In genomic region chr10:34834274-34834673, GRCh38 we compare ENCODE assay signal across 25 cellular contexts.
"Had no signal": no experiment of that assay in that cellular context is flagged by ENCODE, and none has a peak within 500 bp of the region (broad histone marks: within the 10 kb centered on the region; RNA-seq: fewer than 3 reads in every experiment).

No MANE protein-coding gene starts in this region.

- H3K9me3 Mint-ChIP-seq: activated naive CD4-positive, alpha-beta T cell treated with anti-CD3 and anti-CD28 coated beads, Interleukin-2, amount 50 U/mL, for 72 hours; activated naive CD8-positive, alpha-beta T cell treated with anti-CD3 and anti-CD28 coated beads, Interleukin-2, amount 50 U/mL, for 24 hours; activated T-cell treated with anti-CD3 and anti-CD28 coated beads, Interleukin-2, amount 50 U/mL, for 24 hours; activated T-helper 1 cell treated with anti-CD3 and anti-CD28 coated beads, Interleukin-12 subunit alpha, Interleukin-12 subunit beta, Interleukin-2, Interleukin-4 antibody, amounts not matched to agents 30 ng/mL and 10 ng/mL and 1 ng/mL, durations not matched to agents 14 hours and 24 hours and 36 hours; T-helper 1 cell treated with Interleukin-12 subunit alpha and Interleukin-12 subunit beta and Interleukin-4 antibody, amounts not matched to agents 30 μg/mL and 1 μg/mL, for 36 hours had no signal

- H3K4me3 ChIP-seq: ascending aorta, body of pancreas had no signal

- FAIRE-seq: RCC 7860 had no signal

- H3K9me3 ChIP-seq: ascending aorta, body of pancreas had no signal

- H3K27me3 Mint-ChIP-seq: activated T-cell treated with anti-CD3 and anti-CD28 coated beads, Interleukin-2, amount 50 U/mL, for 24 hours had no signal

- DNase-seq: activated CD4-positive, alpha-beta T cell treated with anti-CD3 and anti-CD28 coated beads for 4 hours; activated CD8-positive, alpha-beta T cell treated with anti-CD3 and anti-CD28 coated beads, Interleukin-2, amount 10 ng/mL, durations not matched to agents 7 days and 5 days; activated effector memory CD4-positive, alpha-beta T cell treated with anti-CD3 and anti-CD28 coated beads, Interleukin-2, amount 50 U/mL, for 16 hours; activated naive CD4-positive, alpha-beta T cell treated with Interleukin-2 at 50 U/mL for 16 hours; activated naive CD8-positive, alpha-beta T cell treated with anti-CD3 and anti-CD28 coated beads, Interleukin-2, amount 50 U/mL, for 24 hours; activated T-cell treated with anti-CD3 and anti-CD28 coated beads, Interleukin-2, amount 50 U/mL, for 24 hours; amniotic stem cell; body of pancreas; MM.1S; NCI-H1105 treated with DMSO at 0.1 percent for 48 hours; NCI-H1436 treated with DMSO at 0.1 percent for 48 hours; NCI-H1930; NCI-H446 treated with DMSO at 0.1 percent for 48 hours; NCI-H524 treated with DMSO at 0.1 percent for 48 hours; NCI-H82; PC-3; SHP77 treated with DMSO at 0.1 percent for 48 hours had no signal

- H3K27ac ChIP-seq: ascending aorta, body of pancreas, KMS-11 had no signal

- H3K4me3 Mint-ChIP-seq: activated CD8-positive, alpha-beta T cell treated with anti-CD3 and anti-CD28 coated beads, Interleukin-2, amount 10 ng/mL, durations not matched to agents 7 days and 5 days; activated naive CD8-positive, alpha-beta T cell treated with anti-CD3 and anti-CD28 coated beads, Interleukin-2, amount 50 U/mL, for 24 hours; activated T-cell treated with anti-CD3 and anti-CD28 coated beads, Interleukin-2, amount 50 U/mL, for 24 hours; activated T-helper 1 cell treated with anti-CD3 and anti-CD28 coated beads, Interleukin-12 subunit alpha, Interleukin-12 subunit beta, Interleukin-2, Interleukin-4 antibody, amounts not matched to agents 30 ng/mL and 10 ng/mL and 1 ng/mL, durations not matched to agents 14 hours and 24 hours and 36 hours; central memory CD8-positive, alpha-beta T cell; T-helper 1 cell treated with Interleukin-12 subunit alpha and Interleukin-12 subunit beta and Interleukin-4 antibody, amounts not matched to agents 30 μg/mL and 1 μg/mL, for 36 hours had no signal

- H3K36me3 ChIP-seq: ascending aorta had no signal

- H3K4me1 ChIP-seq: ascending aorta, body of pancreas had no signal

- ATAC-seq: activated CD4-positive, CD25-positive, alpha-beta regulatory T cell treated with anti-CD3 and anti-CD28 coated beads, Interleukin-2, amount 50 U/mL, for 24 hours; activated CD8-positive, alpha-beta T cell treated with anti-CD3 and anti-CD28 coated beads, Interleukin-2, amount 10 ng/mL, durations not matched to agents 7 days and 5 days; activated naive CD4-positive, alpha-beta T cell treated with anti-CD3 and anti-CD28 coated beads, Interleukin-2, amount 50 U/mL, for 72 hours; activated naive CD8-positive, alpha-beta T cell treated with anti-CD3 and anti-CD28 coated beads, Interleukin-2, amount 50 U/mL, for 24 hours; body of pancreas; PC-3 had no signal

- H3K4me1 Mint-ChIP-seq: central memory CD8-positive, alpha-beta T cell had no signal

- H3K4me2 ChIP-seq: KMS-11 had no signal

- H3K27me3 ChIP-seq: ascending aorta, body of pancreas had no signal

- H3K36me3 Mint-ChIP-seq: activated naive CD4-positive, alpha-beta T cell treated with anti-CD3 and anti-CD28 coated beads, Interleukin-2, amount 50 U/mL, for 72 hours had no signal

- H3K27ac Mint-ChIP-seq: activated CD8-positive, alpha-beta T cell treated with anti-CD3 and anti-CD28 coated beads, Interleukin-2, amount 10 ng/mL, durations not matched to agents 7 days and 5 days; activated naive CD4-positive, alpha-beta T cell treated with anti-CD3 and anti-CD28 coated beads, Interleukin-2, amount 50 U/mL, for 72 hours; activated naive CD8-positive, alpha-beta T cell treated with anti-CD3 and anti-CD28 coated beads, Interleukin-2, amount 50 U/mL, for 24 hours; activated T-cell treated with anti-CD3 and anti-CD28 coated beads, Interleukin-2, amount 50 U/mL, for 24 hours; activated T-helper 1 cell treated with anti-CD3 and anti-CD28 coated beads, Interleukin-12 subunit alpha, Interleukin-12 subunit beta, Interleukin-2, Interleukin-4 antibody, amounts not matched to agents 30 ng/mL and 10 ng/mL and 1 ng/mL, durations not matched to agents 14 hours and 24 hours and 36 hours; T-helper 1 cell treated with Interleukin-12 subunit alpha and Interleukin-12 subunit beta and Interleukin-4 antibody, amounts not matched to agents 30 μg/mL and 1 μg/mL, for 36 hours had no signal
